In the genomic region with DNA sequence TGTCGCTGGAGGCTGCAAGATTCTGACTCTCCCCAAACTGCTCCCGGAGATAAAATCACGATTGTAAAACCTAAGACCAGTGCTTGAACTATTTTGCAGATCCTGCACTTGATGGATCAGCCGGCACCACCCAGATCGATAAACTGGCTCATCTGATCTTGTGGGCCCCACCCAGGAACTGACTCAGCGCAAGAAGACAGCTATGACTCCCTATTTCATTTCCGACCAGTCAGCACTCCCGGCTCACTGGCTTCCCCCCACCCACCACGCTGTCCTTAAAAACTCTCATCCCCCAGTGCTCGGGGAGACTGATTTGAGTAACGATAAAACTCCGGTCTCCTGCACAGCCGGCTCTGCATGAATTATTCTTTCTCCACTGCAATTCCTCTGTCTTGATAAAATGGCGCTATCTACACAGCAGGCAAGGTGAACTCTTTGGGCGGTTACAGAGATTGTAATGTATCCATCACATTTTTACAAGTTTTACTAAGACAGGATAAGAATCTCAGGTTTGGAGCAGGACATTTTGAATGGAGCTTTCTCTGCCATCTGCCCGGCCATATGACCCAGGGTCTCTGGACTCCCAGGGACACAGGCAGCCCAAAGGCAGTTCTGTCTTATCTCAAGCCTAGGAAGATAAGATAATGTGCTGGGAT, we compare ENCODE assay signal across 1 cellular context.
TF ChIP-seq lines count a peak whose summit lies in the region.

No MANE protein-coding gene starts in this region.

TF ChIP-seq in K562, 482 proteins besides CTCF, POLR2A, EP300 and RAD21 (continued from another document and continues in another):
- TF ChIP-seq, protein P1, sequence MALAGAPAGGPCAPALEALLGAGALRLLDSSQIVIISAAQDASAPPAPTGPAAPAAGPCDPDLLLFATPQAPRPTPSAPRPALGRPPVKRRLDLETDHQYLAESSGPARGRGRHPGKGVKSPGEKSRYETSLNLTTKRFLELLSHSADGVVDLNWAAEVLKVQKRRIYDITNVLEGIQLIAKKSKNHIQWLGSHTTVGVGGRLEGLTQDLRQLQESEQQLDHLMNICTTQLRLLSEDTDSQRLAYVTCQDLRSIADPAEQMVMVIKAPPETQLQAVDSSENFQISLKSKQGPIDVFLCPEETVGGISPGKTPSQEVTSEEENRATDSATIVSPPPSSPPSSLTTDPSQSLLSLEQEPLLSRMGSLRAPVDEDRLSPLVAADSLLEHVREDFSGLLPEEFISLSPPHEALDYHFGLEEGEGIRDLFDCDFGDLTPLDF (CRISPR knock-in tag; IDR thresholded peaks at IDR 0.05) = no peak
- TF ChIP-seq MYNN (IDR thresholded peaks at IDR 0.05) (no peak), MYNN (CRISPR knock-in tag; IDR thresholded peaks at IDR 0.05) (no peak), RFX7 (CRISPR knock-in tag; IDR thresholded peaks at IDR 0.05) (no peak), PYGO2 (tag; IDR thresholded peaks at IDR 0.05) (no peak), ZNF780A (CRISPR knock-in tag; IDR thresholded peaks at IDR 0.05) (no peak), ERF (CRISPR knock-in tag; IDR thresholded peaks at IDR 0.05) (no peak), ZKSCAN3 (CRISPR knock-in tag; IDR thresholded peaks at IDR 0.05) (no peak), FOXJ2 (tag; IDR thresholded peaks at IDR 0.05) (no peak), PHTF2 (CRISPR knock-in tag; IDR thresholded peaks at IDR 0.05) (no peak), RBM14 (IDR thresholded peaks at IDR 0.05; ENCODE audit: borderline replicate concordance, insufficient read depth, low read depth, low read length) (no peak), TGIF2 (CRISPR knock-in tag; IDR thresholded peaks at IDR 0.05) (no peak), YY1 (IDR thresholded peaks at IDR 0.05; ENCODE audit: borderline replicate concordance in 1 of 3, control insufficient read depth in 1 of 3, extremely low read depth in 1 of 3, insufficient read depth in 3 of 3, insufficient read length in 1 of 3, insufficient replicate concordance in 2 of 3, low read depth in 1 of 3, low read length in 2 of 3) (peak in 1 of 3 experiments; percentile 51), ZNF347 (CRISPR knock-in tag; IDR thresholded peaks at IDR 0.05; ENCODE audit: low read depth) (no peak), ELF4 (CRISPR knock-in tag; IDR thresholded peaks at IDR 0.05) (no peak), SMC3 (conservative IDR thresholded peaks at IDR 0.05; ENCODE audit: insufficient read depth, low read depth, low read length) (no peak), GTF2A2 (tag; IDR thresholded peaks at IDR 0.05) (no peak), NR4A1 (CRISPR knock-in tag; IDR thresholded peaks at IDR 0.05) (no peak), NR4A1 (tag; IDR thresholded peaks at IDR 0.05) (no peak), ZNF444 (CRISPR knock-in tag; IDR thresholded peaks at IDR 0.05) (no peak), MECOM (CRISPR knock-in tag; IDR thresholded peaks at IDR 0.05) (no peak), NCOA2 (IDR thresholded peaks at IDR 0.05; ENCODE audit: partially characterized antibody in 2 of 2) (peak in 1 of 2 experiments; percentile 46), KLF13 (tag; IDR thresholded peaks at IDR 0.05; ENCODE audit: borderline replicate concordance, low read depth) (no peak), POLR2AphosphoS2 (IDR thresholded peaks at IDR 0.05; ENCODE audit: low read length) (no peak), CBFA2T2 (conservative IDR thresholded peaks at IDR 0.05) (peak; percentile 46; the same call in 1 of the 2 replicates), HDAC6 (IDR thresholded peaks at IDR 0.05; ENCODE audit: low read depth, low read length) (no peak), PPARD (CRISPR knock-in tag; IDR thresholded peaks at IDR 0.05) (no peak), ZNF316 (IDR thresholded peaks at IDR 0.05) (peak; percentile 99), CBFA2T3 (IDR thresholded peaks at IDR 0.05) (peak; percentile 70), KDM5B (IDR thresholded peaks at IDR 0.05; ENCODE audit: insufficient replicate concordance, low read depth, low read length) (peak; percentile 29), SIRT6 (IDR thresholded peaks at IDR 0.05; ENCODE audit: low read depth, low read length) (no peak), OTX1 (CRISPR knock-in tag; IDR thresholded peaks at IDR 0.05) (no peak), MEIS2 (IDR thresholded peaks at IDR 0.05; ENCODE audit: partially characterized antibody) (peak; percentile 82), FOXM1 (IDR thresholded peaks at IDR 0.05; ENCODE audit: low read depth) (peak; percentile 11; the same call in 1 of the 2 replicates), FOXM1 (CRISPR knock-in tag; IDR thresholded peaks at IDR 0.05; ENCODE audit: low read depth) (no peak), SAFB2 (IDR thresholded peaks at IDR 0.05; ENCODE audit: borderline replicate concordance, low read depth, low read length, severe bottlenecking) (no peak), ZNF175 (CRISPR knock-in tag; IDR thresholded peaks at IDR 0.05; ENCODE audit: low read depth) (no peak)
- TF ChIP-seq, protein P2, sequence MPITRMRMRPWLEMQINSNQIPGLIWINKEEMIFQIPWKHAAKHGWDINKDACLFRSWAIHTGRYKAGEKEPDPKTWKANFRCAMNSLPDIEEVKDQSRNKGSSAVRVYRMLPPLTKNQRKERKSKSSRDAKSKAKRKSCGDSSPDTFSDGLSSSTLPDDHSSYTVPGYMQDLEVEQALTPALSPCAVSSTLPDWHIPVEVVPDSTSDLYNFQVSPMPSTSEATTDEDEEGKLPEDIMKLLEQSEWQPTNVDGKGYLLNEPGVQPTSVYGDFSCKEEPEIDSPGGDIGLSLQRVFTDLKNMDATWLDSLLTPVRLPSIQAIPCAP (CRISPR knock-in tag; IDR thresholded peaks at IDR 0.05; ENCODE audit: borderline replicate concordance) = no peak
- TF ChIP-seq, protein P3, sequence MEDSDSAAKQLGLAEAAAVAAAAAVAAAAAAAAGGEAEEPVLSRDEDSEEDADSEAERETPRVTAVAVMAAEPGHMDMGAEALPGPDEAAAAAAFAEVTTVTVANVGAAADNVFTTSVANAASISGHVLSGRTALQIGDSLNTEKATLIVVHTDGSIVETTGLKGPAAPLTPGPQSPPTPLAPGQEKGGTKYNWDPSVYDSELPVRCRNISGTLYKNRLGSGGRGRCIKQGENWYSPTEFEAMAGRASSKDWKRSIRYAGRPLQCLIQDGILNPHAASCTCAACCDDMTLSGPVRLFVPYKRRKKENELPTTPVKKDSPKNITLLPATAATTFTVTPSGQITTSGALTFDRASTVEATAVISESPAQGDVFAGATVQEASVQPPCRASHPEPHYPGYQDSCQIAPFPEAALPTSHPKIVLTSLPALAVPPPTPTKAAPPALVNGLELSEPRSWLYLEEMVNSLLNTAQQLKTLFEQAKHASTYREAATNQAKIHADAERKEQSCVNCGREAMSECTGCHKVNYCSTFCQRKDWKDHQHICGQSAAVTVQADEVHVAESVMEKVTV (CRISPR knock-in tag; IDR thresholded peaks at IDR 0.05) = no peak
- TF ChIP-seq, protein P4, sequence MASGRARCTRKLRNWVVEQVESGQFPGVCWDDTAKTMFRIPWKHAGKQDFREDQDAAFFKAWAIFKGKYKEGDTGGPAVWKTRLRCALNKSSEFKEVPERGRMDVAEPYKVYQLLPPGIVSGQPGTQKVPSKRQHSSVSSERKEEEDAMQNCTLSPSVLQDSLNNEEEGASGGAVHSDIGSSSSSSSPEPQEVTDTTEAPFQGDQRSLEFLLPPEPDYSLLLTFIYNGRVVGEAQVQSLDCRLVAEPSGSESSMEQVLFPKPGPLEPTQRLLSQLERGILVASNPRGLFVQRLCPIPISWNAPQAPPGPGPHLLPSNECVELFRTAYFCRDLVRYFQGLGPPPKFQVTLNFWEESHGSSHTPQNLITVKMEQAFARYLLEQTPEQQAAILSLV (tag; IDR thresholded peaks at IDR 0.05) = no peak
- TF ChIP-seq, protein P5, sequence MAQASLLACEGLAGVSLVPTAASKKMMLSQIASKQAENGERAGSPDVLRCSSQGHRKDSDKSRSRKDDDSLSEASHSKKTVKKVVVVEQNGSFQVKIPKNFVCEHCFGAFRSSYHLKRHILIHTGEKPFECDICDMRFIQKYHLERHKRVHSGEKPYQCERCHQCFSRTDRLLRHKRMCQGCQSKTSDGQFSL (CRISPR knock-in tag; IDR thresholded peaks at IDR 0.05) = no peak
- TF ChIP-seq, protein P5 (tag; IDR thresholded peaks at IDR 0.05) = peak in 1 of 2 experiments; percentile 58; a peak in 1 of 4 replicates
- TF ChIP-seq, protein P6, sequence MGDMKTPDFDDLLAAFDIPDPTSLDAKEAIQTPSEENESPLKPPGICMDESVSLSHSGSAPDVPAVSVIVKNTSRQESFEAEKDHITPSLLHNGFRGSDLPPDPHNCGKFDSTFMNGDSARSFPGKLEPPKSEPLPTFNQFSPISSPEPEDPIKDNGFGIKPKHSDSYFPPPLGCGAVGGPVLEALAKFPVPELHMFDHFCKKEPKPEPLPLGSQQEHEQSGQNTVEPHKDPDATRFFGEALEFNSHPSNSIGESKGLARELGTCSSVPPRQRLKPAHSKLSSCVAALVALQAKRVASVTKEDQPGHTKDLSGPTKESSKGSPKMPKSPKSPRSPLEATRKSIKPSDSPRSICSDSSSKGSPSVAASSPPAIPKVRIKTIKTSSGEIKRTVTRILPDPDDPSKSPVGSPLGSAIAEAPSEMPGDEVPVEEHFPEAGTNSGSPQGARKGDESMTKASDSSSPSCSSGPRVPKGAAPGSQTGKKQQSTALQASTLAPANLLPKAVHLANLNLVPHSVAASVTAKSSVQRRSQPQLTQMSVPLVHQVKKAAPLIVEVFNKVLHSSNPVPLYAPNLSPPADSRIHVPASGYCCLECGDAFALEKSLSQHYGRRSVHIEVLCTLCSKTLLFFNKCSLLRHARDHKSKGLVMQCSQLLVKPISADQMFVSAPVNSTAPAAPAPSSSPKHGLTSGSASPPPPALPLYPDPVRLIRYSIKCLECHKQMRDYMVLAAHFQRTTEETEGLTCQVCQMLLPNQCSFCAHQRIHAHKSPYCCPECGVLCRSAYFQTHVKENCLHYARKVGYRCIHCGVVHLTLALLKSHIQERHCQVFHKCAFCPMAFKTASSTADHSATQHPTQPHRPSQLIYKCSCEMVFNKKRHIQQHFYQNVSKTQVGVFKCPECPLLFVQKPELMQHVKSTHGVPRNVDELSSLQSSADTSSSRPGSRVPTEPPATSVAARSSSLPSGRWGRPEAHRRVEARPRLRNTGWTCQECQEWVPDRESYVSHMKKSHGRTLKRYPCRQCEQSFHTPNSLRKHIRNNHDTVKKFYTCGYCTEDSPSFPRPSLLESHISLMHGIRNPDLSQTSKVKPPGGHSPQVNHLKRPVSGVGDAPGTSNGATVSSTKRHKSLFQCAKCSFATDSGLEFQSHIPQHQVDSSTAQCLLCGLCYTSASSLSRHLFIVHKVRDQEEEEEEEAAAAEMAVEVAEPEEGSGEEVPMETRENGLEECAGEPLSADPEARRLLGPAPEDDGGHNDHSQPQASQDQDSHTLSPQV (IDR thresholded peaks at IDR 0.05) = 0 out of 2 replicates have a peak, but pooled peaks have one; percentile 42
- TF ChIP-seq, protein P7, sequence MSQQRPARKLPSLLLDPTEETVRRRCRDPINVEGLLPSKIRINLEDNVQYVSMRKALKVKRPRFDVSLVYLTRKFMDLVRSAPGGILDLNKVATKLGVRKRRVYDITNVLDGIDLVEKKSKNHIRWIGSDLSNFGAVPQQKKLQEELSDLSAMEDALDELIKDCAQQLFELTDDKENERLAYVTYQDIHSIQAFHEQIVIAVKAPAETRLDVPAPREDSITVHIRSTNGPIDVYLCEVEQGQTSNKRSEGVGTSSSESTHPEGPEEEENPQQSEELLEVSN (IDR thresholded peaks at IDR 0.05; ENCODE audit: borderline replicate concordance in 1 of 2, extremely low read depth in 1 of 2, insufficient read depth in 1 of 2, insufficient read length in 1 of 2, low read depth in 1 of 2, low read length in 1 of 2, poor library complexity in 1 of 2, severe bottlenecking in 1 of 2) = peak in 1 of 2 experiments; percentile 62
- TF ChIP-seq, protein P8, sequence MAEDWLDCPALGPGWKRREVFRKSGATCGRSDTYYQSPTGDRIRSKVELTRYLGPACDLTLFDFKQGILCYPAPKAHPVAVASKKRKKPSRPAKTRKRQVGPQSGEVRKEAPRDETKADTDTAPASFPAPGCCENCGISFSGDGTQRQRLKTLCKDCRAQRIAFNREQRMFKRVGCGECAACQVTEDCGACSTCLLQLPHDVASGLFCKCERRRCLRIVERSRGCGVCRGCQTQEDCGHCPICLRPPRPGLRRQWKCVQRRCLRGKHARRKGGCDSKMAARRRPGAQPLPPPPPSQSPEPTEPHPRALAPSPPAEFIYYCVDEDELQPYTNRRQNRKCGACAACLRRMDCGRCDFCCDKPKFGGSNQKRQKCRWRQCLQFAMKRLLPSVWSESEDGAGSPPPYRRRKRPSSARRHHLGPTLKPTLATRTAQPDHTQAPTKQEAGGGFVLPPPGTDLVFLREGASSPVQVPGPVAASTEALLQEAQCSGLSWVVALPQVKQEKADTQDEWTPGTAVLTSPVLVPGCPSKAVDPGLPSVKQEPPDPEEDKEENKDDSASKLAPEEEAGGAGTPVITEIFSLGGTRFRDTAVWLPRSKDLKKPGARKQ (CRISPR knock-in tag; IDR thresholded peaks at IDR 0.05) = no peak
- TF ChIP-seq, protein P9, sequence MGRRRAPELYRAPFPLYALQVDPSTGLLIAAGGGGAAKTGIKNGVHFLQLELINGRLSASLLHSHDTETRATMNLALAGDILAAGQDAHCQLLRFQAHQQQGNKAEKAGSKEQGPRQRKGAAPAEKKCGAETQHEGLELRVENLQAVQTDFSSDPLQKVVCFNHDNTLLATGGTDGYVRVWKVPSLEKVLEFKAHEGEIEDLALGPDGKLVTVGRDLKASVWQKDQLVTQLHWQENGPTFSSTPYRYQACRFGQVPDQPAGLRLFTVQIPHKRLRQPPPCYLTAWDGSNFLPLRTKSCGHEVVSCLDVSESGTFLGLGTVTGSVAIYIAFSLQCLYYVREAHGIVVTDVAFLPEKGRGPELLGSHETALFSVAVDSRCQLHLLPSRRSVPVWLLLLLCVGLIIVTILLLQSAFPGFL (CRISPR knock-in tag; IDR thresholded peaks at IDR 0.05) = no peak
- TF ChIP-seq, protein P10, sequence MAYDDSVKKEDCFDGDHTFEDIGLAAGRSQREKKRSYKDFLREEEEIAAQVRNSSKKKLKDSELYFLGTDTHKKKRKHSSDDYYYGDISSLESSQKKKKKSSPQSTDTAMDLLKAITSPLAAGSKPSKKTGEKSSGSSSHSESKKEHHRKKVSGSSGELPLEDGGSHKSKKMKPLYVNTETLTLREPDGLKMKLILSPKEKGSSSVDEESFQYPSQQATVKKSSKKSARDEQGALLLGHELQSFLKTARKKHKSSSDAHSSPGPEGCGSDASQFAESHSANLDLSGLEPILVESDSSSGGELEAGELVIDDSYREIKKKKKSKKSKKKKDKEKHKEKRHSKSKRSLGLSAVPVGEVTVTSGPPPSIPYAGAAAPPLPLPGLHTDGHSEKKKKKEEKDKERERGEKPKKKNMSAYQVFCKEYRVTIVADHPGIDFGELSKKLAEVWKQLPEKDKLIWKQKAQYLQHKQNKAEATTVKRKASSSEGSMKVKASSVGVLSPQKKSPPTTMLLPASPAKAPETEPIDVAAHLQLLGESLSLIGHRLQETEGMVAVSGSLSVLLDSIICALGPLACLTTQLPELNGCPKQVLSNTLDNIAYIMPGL (CRISPR knock-in tag; IDR thresholded peaks at IDR 0.05) = no peak
